In the genomic region with DNA sequence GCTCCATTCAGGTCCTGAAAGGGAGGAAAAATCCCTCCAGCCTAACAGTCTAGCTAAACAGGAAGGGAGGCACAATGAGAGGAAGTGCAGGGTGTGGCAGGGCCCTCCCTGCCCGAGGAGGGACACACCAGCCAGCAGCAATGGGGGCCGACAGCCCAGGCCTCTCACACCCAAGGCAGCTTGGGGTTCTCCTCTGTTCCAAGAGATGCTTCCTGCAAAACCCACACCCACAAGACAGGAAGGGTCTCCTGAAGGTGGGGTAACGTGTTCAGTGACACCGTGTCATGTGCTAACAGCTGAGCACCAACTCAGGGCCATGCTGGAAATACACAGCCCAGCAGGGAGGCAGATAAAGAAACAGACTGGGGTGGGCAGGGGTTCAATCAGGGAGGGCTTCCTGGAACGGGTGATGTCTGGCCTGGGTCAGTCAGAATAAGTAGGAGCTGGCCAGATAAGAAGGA, we compare ENCODE assay signal across 8 cellular contexts. TPM values are rescaled to one million over a fixed set of nuclear protein-coding genes. Genes with fewer than 3 reads are reported as not detected.
A peak's percentile ranks its signal among the peaks of the same experiment; 100 is the strongest.
DNase-seq lines count a peak whose midpoint lies in the region; ATAC-seq, FAIRE-seq and TF ChIP-seq lines count a peak whose summit lies in the region.

No MANE protein-coding gene starts in this region.

- H3K23ac ChIP-seq in H1 (ENCODE audit: insufficient read length): no peak overlapping the region

- no peaks in the 10 kb centered on the region for H3K27me3 ChIP-seq in H1 (replicated peaks in 1 of 4; ENCODE audit: control insufficient read depth in 3 of 4, extremely low read depth in 1 of 4, insufficient read depth in 3 of 4, low read length in 3 of 4)

- 0 out of 8 replicates have a peak, but pooled peaks cover 0 to 3% (median 0%) of the 10 kb centered on the region in 4 experiments for H3K36me3 ChIP-seq in H1 (ENCODE audit: control insufficient read depth in 2 of 4, insufficient read depth in 4 of 4, low read length in 3 of 4)

- no peak for TF ChIP-seq CTCF in RWPE1 (conservative IDR thresholded peaks at IDR 0.05; ENCODE audit: low read depth)
- TF ChIP-seq CTCF in H1 (IDR thresholded peaks at IDR 0.05; ENCODE audit: control extremely low read depth in 1 of 3, insufficient read depth in 1 of 3, low read depth in 1 of 3, low read length in 3 of 3): no peak
- TF ChIP-seq CTCF in natural killer cell (IDR thresholded peaks at IDR 0.05): no peak

- no peak overlapping the region for H3K56ac ChIP-seq in H1 (replicated peaks; ENCODE audit: insufficient read length, low read depth, low read length)

- 0 out of 2 replicates have a peak overlapping the region, but pooled peaks have one; percentile 16 for H2BK5ac ChIP-seq in H1 (ENCODE audit: low read depth, low read length)

- 0 out of 2 replicates have a peak overlapping the region, but pooled peaks have one; percentile 40 for H2BK15ac ChIP-seq in H1 (ENCODE audit: low read length)

- H4K8ac ChIP-seq in H1 (ENCODE audit: extremely low read depth, insufficient read depth, low read length): no peak overlapping the region

- CTCF ChIA-PET in RWPE1 (lab: Yijun Ruan, JAX) (interaction anchor here (0.6 to 1.3 kb wide), 4 partner anchors 10 to 313 kb away, joined by 3 to 5 read pairs (median 3); no protein-coding TSS in a partner anchor), H1 (lab: Charles Lee; ENCODE audit: partially characterized antibody) (interaction anchor here (0.5 to 11.6 kb wide), 12 partner anchors 10 to 155 kb away, joined by 3 to 144 read pairs (median 3); no protein-coding TSS in a partner anchor)

- no peak overlapping the region for H4K91ac ChIP-seq in H1 (replicated peaks; ENCODE audit: insufficient read length, low read length)

- H2BK20ac ChIP-seq in H1 (ENCODE audit: low read length): no peak overlapping the region

- no peak overlapping the region for H3K14ac ChIP-seq in H1 (ENCODE audit: insufficient read length)

- H3K4ac ChIP-seq in H1 (replicated peaks; ENCODE audit: insufficient read length, low read depth, low read length): no peak overlapping the region

- H3K79me2 ChIP-seq in H1 (ENCODE audit: control insufficient read depth in 1 of 2, insufficient read depth in 2 of 2, low read length in 2 of 2): no peaks in the 10 kb centered on the region

- H3K23me2 ChIP-seq in H1 (ENCODE audit: low read depth, low read length): no peaks in the 10 kb centered on the region

- intact Hi-C loops in natural killer cell (cut with micrococcal nuclease): no loop called here

- no peaks in the 10 kb centered on the region for H3K79me1 ChIP-seq in H1 (ENCODE audit: low read depth, low read length)

- ATAC-seq in natural killer cell: peak in 2 of 3 donors; percentile 3 to 24
- no peak for ATAC-seq in HG02588 (IDR thresholded peaks at IDR 0.05; ENCODE audit: unreplicated experiment)
- no peak for ATAC-seq in GM19455 (IDR thresholded peaks at IDR 0.05; ENCODE audit: unreplicated experiment)

- H3K18ac ChIP-seq in H1 (ENCODE audit: extremely low read depth, low read length): no peak overlapping the region

- no peak overlapping the region for H2AFZ ChIP-seq in H1 (ENCODE audit: low read length)

- H3K27ac Mint-ChIP-seq in natural killer cell: peak overlapping the region; percentile 64 to 73

- no peak for TF ChIP-seq POLR2A in H1 (IDR thresholded peaks at IDR 0.05; ENCODE audit: control extremely low read depth in 1 of 2, low read depth in 2 of 2, low read length in 2 of 2)

- H3K9me3 ChIP-seq in H1 (ENCODE audit: insufficient read depth in 2 of 2, low read depth in 1 of 2, low read length in 1 of 2): no peaks in the 10 kb centered on the region

- POLR2A ChIA-PET in RWPE1 (lab: Yijun Ruan, JAX; ENCODE audit: low non-redundant PET) (no interaction called here), H1 (lab: Charles Lee; ENCODE audit: partially characterized antibody) (interaction anchor here (0.6 to 1.4 kb wide), 6 partner anchors 11 to 430 kb away, joined by 3 to 4 read pairs (median 3); no protein-coding TSS in a partner anchor)

- peaks cover 0 to 2% of the 10 kb centered on the region in 2 experiments for H4K20me1 ChIP-seq in H1 (replicated peaks in 1 of 2; ENCODE audit: control insufficient read depth in 1 of 2, insufficient read depth in 2 of 2, low read length in 2 of 2)

- peak overlapping the region; percentile 74 for H3K27ac ChIP-seq in RWPE1
- no peak overlapping the region for H3K27ac ChIP-seq in H1 (ENCODE audit: low read depth, low read length)

- H2BK12ac ChIP-seq in H1 (ENCODE audit: low read depth, low read length): no peak overlapping the region

- no peak for FAIRE-seq in H1 (lab: Jason Lieb, UNC)

- no peak overlapping the region for H2AK5ac ChIP-seq in H1 (ENCODE audit: low read depth, low read length)

- TF ChIP-seq RAD21 in H1 (IDR thresholded peaks at IDR 0.05 in 1 of 2, conservative IDR thresholded peaks at IDR 0.05 in 1 of 2; ENCODE audit: low read depth in 2 of 2, low read length in 2 of 2): no peak

- H3K9ac ChIP-seq in H1 (replicated peaks in 1 of 4; ENCODE audit: extremely low read depth in 1 of 4, low read depth in 3 of 4, low read length in 3 of 4): no peak overlapping the region

- TF ChIP-seq EP300 in H1 (IDR thresholded peaks at IDR 0.05; ENCODE audit: borderline replicate concordance in 1 of 2, low read depth in 2 of 2, low read length in 2 of 2): no peak

- DNase-seq in AG08396 (ENCODE audit: low spot score) (peak; percentile 39), RWPE1 (ENCODE audit: low spot score) (no peak), H1 (ENCODE audit: low read depth in 1 of 2, low spot score in 2 of 2) (no peak), natural killer cell (no peak)
- no peak for DNase-seq in effector CD4-positive, alpha-beta T cell
- no peak for DNase-seq in stimulated activated CD4-positive, alpha-beta T cell treated with anti-CD3 and anti-CD28 coated beads, Interleukin-4, amount 100 ng/mL, for 1 hour

- H3K27me3 Mint-ChIP-seq in natural killer cell (ENCODE audit: low read depth in 2 of 2): peaks cover 0 to 15% of the 10 kb centered on the region in 2 donors

- peaks cover 43 to 48% of the 10 kb centered on the region in 2 donors for H3K4me1 Mint-ChIP-seq in natural killer cell

- H4K5ac ChIP-seq in H1 (ENCODE audit: insufficient read length, low read depth, low read length): no peak overlapping the region

- H3K4me1 ChIP-seq in H1 (replicated peaks in 1 of 4; ENCODE audit: control insufficient read depth in 3 of 4, insufficient read depth in 4 of 4, low read length in 3 of 4): peaks cover 0 to 17% (median 4%) of the 10 kb centered on the region in 4 experiments; a peak in 5 of 7 replicates

- no peaks in the 10 kb centered on the region for H3K36me3 Mint-ChIP-seq in natural killer cell

- H3K4me2 ChIP-seq in H1 (ENCODE audit: insufficient read depth in 1 of 2, low read depth in 2 of 2, low read length in 2 of 2): no peak overlapping the region

- H3K9me3 Mint-ChIP-seq in natural killer cell: no peaks in the 10 kb centered on the region

- H3K4me3 ChIP-seq in H1 (ENCODE audit: extremely low read depth in 1 of 4, insufficient read depth in 2 of 4, low read depth in 3 of 4, low read length in 4 of 4): no peak overlapping the region

- H2BK120ac ChIP-seq in H1 (replicated peaks; ENCODE audit: low read depth, low read length): no peak overlapping the region

- peak overlapping the region; percentile 9 for H3K4me3 Mint-ChIP-seq in natural killer cell

- WGBS in H1 (ENCODE audit: extremely low coverage in 1 of 2, insufficient coverage in 1 of 2, insufficient read length in 1 of 2, insufficient replicate concordance in 2 of 2, low coverage in 1 of 2, low lambda C conversion rate in 2 of 2, missing lambda C conversion rate in 1 of 2), 2 experiments: 73% methylated on average over 5 of the region's 5 CpGs; no CpG with 5 or more reads in 1 of the 2 experiments

TF ChIP-seq in H1, 55 proteins besides CTCF, POLR2A, EP300 and RAD21:
- no peak for TF ChIP-seq SIX5 (IDR thresholded peaks at IDR 0.05; ENCODE audit: low read depth, low read length)
- TF ChIP-seq GABPA (IDR thresholded peaks at IDR 0.05; ENCODE audit: borderline replicate concordance, insufficient read depth, low read length): no peak
- no peak for TF ChIP-seq TBP (IDR thresholded peaks at IDR 0.05; ENCODE audit: low read depth, low read length)
- no peak for TF ChIP-seq GTF2F1 (IDR thresholded peaks at IDR 0.05; ENCODE audit: borderline replicate concordance, low read depth, low read length)
- no peak for TF ChIP-seq CBX5 (IDR thresholded peaks at IDR 0.05; ENCODE audit: low read depth, low read length)
- TF ChIP-seq HDAC2 (IDR thresholded peaks at IDR 0.05; ENCODE audit: borderline replicate concordance in 1 of 2, low read depth in 2 of 2, low read length in 2 of 2): no peak
- TF ChIP-seq EGR1 (IDR thresholded peaks at IDR 0.05; ENCODE audit: borderline replicate concordance, low read depth, low read length): no peak
- TF ChIP-seq, protein P1, sequence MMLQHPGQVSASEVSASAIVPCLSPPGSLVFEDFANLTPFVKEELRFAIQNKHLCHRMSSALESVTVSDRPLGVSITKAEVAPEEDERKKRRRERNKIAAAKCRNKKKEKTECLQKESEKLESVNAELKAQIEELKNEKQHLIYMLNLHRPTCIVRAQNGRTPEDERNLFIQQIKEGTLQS (IDR thresholded peaks at IDR 0.05; ENCODE audit: insufficient read depth, low read depth, low read length): no peak
- TF ChIP-seq SAP30 (IDR thresholded peaks at IDR 0.05; ENCODE audit: insufficient read depth, insufficient replicate concordance, low read length): no peak
- TF ChIP-seq KDM4A (IDR thresholded peaks at IDR 0.05; ENCODE audit: low read depth, low read length, severe bottlenecking): no peak

RNA-seq across cellular contexts. Expression of a gene that starts 10.2 kb away (rescaled TPM):
- total RNA-seq in H1 (2021; fragmentation: NEBNext Ultra II Directional; extraction: Animal tissue kit (Norgen Biotek cat#: 25700)): 36.8 and 37.1 TPM in 2 replicates
- 21.4 and 26.7 TPM in 2 replicates for polyA plus RNA-seq in H1 (2011; rRNA removed)
- polyA plus RNA-seq in H1 (2011; cell fraction: cytosol; rRNA removed): 15.9 TPM
- 24.2 TPM for polyA plus RNA-seq in H1 (2011; cell fraction: nucleus; rRNA removed)
- 23.4 to 31.1 TPM (median 26.4 TPM) in 4 replicates for polyA plus RNA-seq in H1 (2012, experiment 1 of 2)
- 17.3 TPM for polyA plus RNA-seq in H1 (2012, experiment 2 of 2)
- polyA plus RNA-seq in H1 (2013, experiment 1 of 2): 44.8 TPM
- 44.6 TPM for polyA plus RNA-seq in H1 (2013, experiment 2 of 2)
- polyA minus RNA-seq in H1 (2011; rRNA and poly(A)+ RNA removed): 23.9 and 27.9 TPM in 2 replicates
- 13.4 TPM for polyA minus RNA-seq in H1 (2011; cell fraction: cytosol; rRNA and poly(A)+ RNA removed)
- polyA minus RNA-seq in H1 (2011; cell fraction: nucleus; rRNA and poly(A)+ RNA removed): 12.3 TPM
- 10 to 100 TPM; 47.2 to 70.1 (median 50.7) TPM for total RNA-seq in natural killer cell

Comparison
In these comparisons a context has a peak if more than half of its experiments do, and no peak if none do; other contexts are left out.
1. ATAC-seq: peak in natural killer cell (2 of 3); none in HG02588 (single experiment) and GM19455 (single experiment).